Comparison of ENCODE assay signal across 18 cellular contexts in genomic region chr6:24378473-24379097, GRCh38. TPM values are rescaled to one million over a fixed set of nuclear protein-coding genes. Genes with fewer than 3 reads are reported as not detected.
A peak's percentile ranks its signal among the peaks of the same experiment; 100 is the strongest.
DNase-seq lines count a peak whose midpoint lies in the region; ATAC-seq and TF ChIP-seq lines count a peak whose summit lies in the region.
"Had no signal": no experiment of that assay in that cellular context is flagged by ENCODE, and none has a peak within 500 bp of the region (broad histone marks: within the 10 kb centered on the region; RNA-seq: fewer than 3 reads in every experiment).

No MANE protein-coding gene starts in this region.

- H3K4me3 ChIP-seq in prostate gland, result no peak overlapping the region
- H3K4me3 ChIP-seq: BLaER1, GM23248 had no signal

- H3K27me3 Mint-ChIP-seq in T-helper 17 cell, result peaks cover 31% of the 10 kb centered on the region

- H3K4me1 Mint-ChIP-seq in T-helper 17 cell, result no peaks in the 10 kb centered on the region
- H3K4me1 Mint-ChIP-seq: T-cell had no signal

- 80% methylated on average over 1 of the region's 1 CpG for WGBS in prostate gland

- DNase-seq in head of caudate nucleus (no peak), T-helper 17 cell (no peak), prostate gland (ENCODE audit: low spot score) (no peak)
- DNase-seq in activated effector memory CD4-positive, alpha-beta T cell treated with anti-CD3 and anti-CD28 coated beads, Interleukin-2, amount 50 U/mL, for 16 hours, result no peak
- DNase-seq: DMS 273 treated with DMSO at 0.1 percent for 48 hours, GM23248, NCI-H1092, NCI-H1694, NCI-H2107, NCI-H345, NCI-H69, T-cell had no signal

- peaks cover 4% of the 10 kb centered on the region for H3K36me3 Mint-ChIP-seq in T-helper 17 cell (ENCODE audit: low read depth)
- H3K36me3 Mint-ChIP-seq: T-cell had no signal

- ATAC-seq in GM18868 (IDR thresholded peaks at IDR 0.05; ENCODE audit: unreplicated experiment), result peak; percentile 76
- peak; percentile 70 for ATAC-seq in GM21529 (IDR thresholded peaks at IDR 0.05; ENCODE audit: unreplicated experiment)
- peak; percentile 66 for ATAC-seq in HG03097 (IDR thresholded peaks at IDR 0.05; ENCODE audit: low FRiP score, unreplicated experiment)
- no peak for ATAC-seq in T-helper 17 cell
- ATAC-seq: T-cell had no signal

- no peaks in the 10 kb centered on the region for H3K4me1 ChIP-seq in prostate gland (replicated peaks)

- intact Hi-C loops in head of caudate nucleus (cut with DNase I) (no loop called here), prostate gland (cut with DNase I) (no loop called here)

- no peaks in the 10 kb centered on the region for H3K27me3 ChIP-seq in prostate gland (replicated peaks; ENCODE audit: insufficient read depth)
- H3K27me3 ChIP-seq: BLaER1 had no signal

- no peaks in the 10 kb centered on the region for H3K36me3 ChIP-seq in prostate gland
- H3K36me3 ChIP-seq: BLaER1 had no signal

- TF ChIP-seq POLR2A in prostate gland (IDR thresholded peaks at IDR 0.05), result no peak

- H3K27ac Mint-ChIP-seq in T-helper 17 cell, result no peak overlapping the region
- H3K27ac Mint-ChIP-seq: T-cell had no signal

- no peak overlapping the region for H3K27ac ChIP-seq in prostate gland
- H3K27ac ChIP-seq: BLaER1, GM23248, KMS-11 had no signal

- H3K9me3 ChIP-seq in T-helper 17 cell (ENCODE audit: control insufficient read depth, low read length, poor library complexity, severe bottlenecking) (no peaks in the 10 kb centered on the region), prostate gland (no peaks in the 10 kb centered on the region)
- H3K9me3 ChIP-seq: BLaER1 had no signal

- TF ChIP-seq CTCF in prostate gland (IDR thresholded peaks at IDR 0.05), result no peak

- H3K4me3 Mint-ChIP-seq in T-helper 17 cell, result no peak overlapping the region
- H3K4me3 Mint-ChIP-seq: T-cell had no signal

RNA-seq across cellular contexts. Expression of gene DCDC2, which starts 20.7 kb away (rescaled TPM):
- under 1 TPM in 1 of 2 donors, not detected in 1; 0.15 TPM for total RNA-seq in T-helper 17 cell
- total RNA-seq in prostate gland, result 1 to 10 TPM in 1 of 2 donors, under 1 TPM in 1; 0.34 to 2.5 TPM
- total RNA-seq: GM23248, MCF 10A had no signal

RNA-seq across cellular contexts. Expression of gene MRS2, which starts 24.2 kb away (rescaled TPM):
- 1 to 10 TPM; 7.9 to 8.0 TPM for total RNA-seq in T-helper 17 cell
- 10 to 100 TPM; 27.1 to 27.5 TPM for total RNA-seq in prostate gland
